ENCODE assay signal across 1 cellular context in the genomic region with DNA sequence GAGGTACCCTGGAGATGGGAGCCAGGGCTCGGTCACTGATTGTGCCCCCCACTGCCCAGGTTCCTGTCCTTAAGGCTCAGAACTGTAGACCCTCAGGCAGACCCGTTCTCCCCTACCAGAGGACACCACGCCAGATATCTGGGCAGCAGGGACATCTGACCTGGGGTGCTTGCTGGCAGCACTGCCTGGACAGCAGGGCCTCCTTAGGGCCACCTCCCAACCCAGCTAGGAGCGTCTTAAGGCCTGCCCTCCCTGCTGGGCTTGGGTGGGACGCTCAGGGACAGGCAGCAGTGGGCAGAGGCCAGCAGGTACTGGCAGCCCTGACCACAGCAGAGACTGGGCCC.
A peak's percentile ranks its signal among the peaks of the same experiment; 100 is the strongest.
TF ChIP-seq lines count a peak whose summit lies in the region.

No MANE protein-coding gene starts in this region.

TF ChIP-seq in GM23338, 12 proteins besides CTCF, POLR2A, EP300 and RAD21:
- no peak for TF ChIP-seq JUNB (IDR thresholded peaks at IDR 0.05; ENCODE audit: unreplicated experiment)
- TF ChIP-seq POLR2AphosphoS5 (IDR thresholded peaks at IDR 0.05; ENCODE audit: low read depth) = 0 out of 2 replicates have a peak, but pooled peaks have one; percentile 2
